ENCODE assay signal across 10 cellular contexts in the genomic region with DNA sequence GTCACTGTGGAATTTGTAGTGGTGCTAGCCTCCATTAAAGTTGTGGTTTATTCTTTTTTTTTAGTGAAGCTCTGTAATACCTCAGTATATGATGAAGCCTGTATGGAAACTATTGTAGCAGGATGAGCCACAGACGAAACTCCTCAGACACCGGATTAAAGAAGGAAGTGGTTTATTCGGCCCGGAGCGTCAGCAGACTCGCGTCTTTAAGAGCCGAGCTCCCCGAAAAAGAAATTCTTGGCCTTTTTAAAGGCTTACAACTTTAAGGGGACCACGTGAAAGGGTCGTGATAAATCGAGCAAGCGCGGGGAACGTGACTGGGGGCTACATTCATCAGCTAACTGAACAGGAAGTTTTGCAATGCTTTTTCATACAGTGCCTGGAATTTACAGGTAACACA. TPM values are rescaled to one million over a fixed set of nuclear protein-coding genes. Genes with fewer than 3 reads are reported as not detected.
DNase-seq lines count a peak whose midpoint lies in the region; ATAC-seq and TF ChIP-seq lines count a peak whose summit lies in the region.
"Had no signal": no experiment of that assay in that cellular context is flagged by ENCODE, and none has a peak within 500 bp of the region (broad histone marks: within the 10 kb centered on the region; RNA-seq: fewer than 3 reads in every experiment).

No MANE protein-coding gene starts in this region.

- no peak overlapping the region for H3K27ac ChIP-seq in esophagus muscularis mucosa (replicated peaks in 1 of 4)

- no peaks in the 10 kb centered on the region for H3K9me3 ChIP-seq in esophagus muscularis mucosa
- H3K9me3 ChIP-seq: spleen had no signal

- no peak for TF ChIP-seq POLR2A in esophagus muscularis mucosa (IDR thresholded peaks at IDR 0.05; ENCODE audit: low read depth)

- H3K36me3 ChIP-seq in esophagus muscularis mucosa: no peaks in the 10 kb centered on the region
- H3K36me3 ChIP-seq: spleen had no signal

- no peaks in the 10 kb centered on the region for H3K4me1 ChIP-seq in esophagus muscularis mucosa

- H3K4me3 ChIP-seq in esophagus muscularis mucosa: no peak overlapping the region

- DNase-seq in stimulated activated CD4-positive, alpha-beta T cell treated with anti-CD3 and anti-CD28 coated beads, Interleukin-15, amount 100 ng/mL, for 24 hours: peak; percentile 51
- DNase-seq in stimulated activated CD4-positive, alpha-beta T cell treated with anti-CD3 and anti-CD28 coated beads, Interleukin-2, amount 100 ng/mL, for 48 hours: no peak
- DNase-seq in T-helper 1 cell: peak in 3 of 5 donors; percentile 7 to 32 (median 13)
- DNase-seq in esophagus muscularis mucosa (ENCODE audit: extremely low spot score): peak; percentile 75
- DNase-seq in NCI-H748 treated with DMSO at 0.1 percent for 48 hours (lab: John Stamatoyannopoulos, UW): no peak
- DNase-seq: NCI-H1694, spleen had no signal

- 83% methylated on average over 15 of the region's 15 CpGs for WGBS in esophagus muscularis mucosa

- ATAC-seq in HG03342 (IDR thresholded peaks at IDR 0.05; ENCODE audit: unreplicated experiment) (no peak), HG03520 (IDR thresholded peaks at IDR 0.05; ENCODE audit: unreplicated experiment) (no peak), HG02938 (IDR thresholded peaks at IDR 0.05; ENCODE audit: unreplicated experiment) (no peak)

- no peaks in the 10 kb centered on the region for H3K27me3 ChIP-seq in esophagus muscularis mucosa
- H3K27me3 ChIP-seq: spleen had no signal

- intact Hi-C loops in esophagus muscularis mucosa (cut with DNase I): no loop called here

- TF ChIP-seq EP300 in esophagus muscularis mucosa (IDR thresholded peaks at IDR 0.05): no peak

- TF ChIP-seq CTCF in esophagus muscularis mucosa (IDR thresholded peaks at IDR 0.05): no peak

RNA-seq across cellular contexts. Expression of gene CCL20, which starts 8.1 kb away (rescaled TPM):
- total RNA-seq in esophagus muscularis mucosa: 1 to 10 TPM in 1 of 4 donors, not detected in 3; 3.5 TPM
- total RNA-seq: spleen had no signal

RNA-seq across cellular contexts. Expression of gene SCYGR8, which starts 59.9 kb away (rescaled TPM):
- total RNA-seq in esophagus muscularis mucosa: not detected
- total RNA-seq: spleen had no signal

Comparison
In these comparisons a context has a peak if more than half of its experiments do, and no peak if none do; other contexts are left out.
1. DNase-seq: peak in stimulated activated CD4-positive, alpha-beta T cell treated with anti-CD3 and anti-CD28 coated beads, Interleukin-15, amount 100 ng/mL, for 24 hours (single experiment), T-helper 1 cell (3 of 5) and esophagus muscularis mucosa (single experiment); none in stimulated activated CD4-positive, alpha-beta T cell treated with anti-CD3 and anti-CD28 coated beads, Interleukin-2, amount 100 ng/mL, for 48 hours (0 of 2) and NCI-H748 treated with DMSO at 0.1 percent for 48 hours (single experiment).